In the genomic region with DNA sequence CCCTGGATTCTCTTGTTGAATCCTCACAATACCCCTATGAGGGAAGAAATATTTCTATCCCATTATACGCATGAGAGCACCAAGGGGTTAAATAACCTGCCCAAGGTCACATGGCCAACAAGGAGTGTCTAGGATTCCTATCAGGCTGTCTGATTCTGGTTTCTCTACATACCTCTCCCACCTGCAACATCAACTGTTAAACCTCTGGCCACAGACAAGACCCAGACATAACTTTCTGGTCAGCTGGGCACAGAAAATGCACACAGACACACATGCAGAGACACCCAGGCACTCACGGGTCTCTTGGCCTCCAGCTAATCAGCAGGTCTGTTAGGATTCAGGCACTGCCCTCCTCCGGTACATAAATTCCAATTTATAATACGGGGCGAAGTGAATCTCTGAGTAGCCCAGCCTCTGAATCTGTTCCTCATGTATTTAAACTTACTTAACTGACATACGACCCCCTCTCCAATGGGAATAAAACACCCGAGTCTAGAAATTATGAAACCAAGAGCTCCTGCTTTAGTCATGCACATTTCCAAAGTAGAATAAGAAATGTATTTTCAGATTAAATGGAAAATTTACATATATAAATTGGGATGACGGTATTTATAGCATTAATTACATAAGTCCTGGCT, we compare ENCODE assay signal across 10 cellular contexts. TPM values are rescaled to one million over a fixed set of nuclear protein-coding genes. Genes with fewer than 3 reads are reported as not detected.
DNase-seq lines count a peak whose midpoint lies in the region; ATAC-seq, FAIRE-seq and TF ChIP-seq lines count a peak whose summit lies in the region.
"Had no signal": no experiment of that assay in that cellular context is flagged by ENCODE, and none has a peak within 500 bp of the region (broad histone marks: within the 10 kb centered on the region; RNA-seq: fewer than 3 reads in every experiment).

No MANE protein-coding gene starts in this region.

- peak overlapping the region; percentile 68 for H3K4me3 Mint-ChIP-seq in activated T-cell treated with anti-CD3 and anti-CD28 coated beads, Interleukin-2, amount 50 U/mL, for 4 hours

- peak overlapping the region; percentile 65; the same call in 1 of the 2 replicates for H3K4me3 ChIP-seq in GM12878
- peak overlapping the region; percentile 63 to 90 for H3K4me3 ChIP-seq in tibial artery

- no peak for TF ChIP-seq CTCF in GM12878 (IDR thresholded peaks at IDR 0.05 in 2 of 3, conservative IDR thresholded peaks at IDR 0.05 in 1 of 3; ENCODE audit: control insufficient read depth in 2 of 3, extremely low read depth in 1 of 3, insufficient read depth in 1 of 3, low read depth in 3 of 3, low read length in 3 of 3)
- no peak for TF ChIP-seq CTCF in tibial artery (IDR thresholded peaks at IDR 0.05)

- H3K9ac ChIP-seq in GM12878 (ENCODE audit: control insufficient read depth, insufficient read depth, low read length): no peak overlapping the region

- H3K4me1 Mint-ChIP-seq in activated T-cell treated with anti-CD3 and anti-CD28 coated beads, Interleukin-2, amount 50 U/mL, for 4 hours (ENCODE audit: low read depth): peaks cover 19% of the 10 kb centered on the region

- 61% methylated on average over 8 of the region's 8 CpGs for WGBS in GM12878 (ENCODE audit: insufficient coverage, insufficient replicate concordance, low lambda C conversion rate, missing lambda C conversion rate)

- no peaks in the 10 kb centered on the region for H3K36me3 Mint-ChIP-seq in activated T-cell treated with anti-CD3 and anti-CD28 coated beads, Interleukin-2, amount 50 U/mL, for 4 hours (ENCODE audit: insufficient read depth)

- DNase-seq in activated T-cell treated with anti-CD3 and anti-CD28 coated beads, Interleukin-2, amount 50 U/mL, for 4 hours: no peak
- DNase-seq in activated T-cell treated with anti-CD3 and anti-CD28 coated beads for 4 hours (no peak), GM12878 (ENCODE audit: low read depth, low spot score) (no peak), kidney tubule cell (ENCODE audit: low spot score) (peak; percentile 94), tibial artery (peak in 1 of 2 donors; percentile 60), hepatic stellate cell (ENCODE audit: low spot score) (no peak), NCI-H1417 treated with DMSO at 0.1 percent for 48 hours (lab: John Stamatoyannopoulos, UW) (no peak)
- DNase-seq: effector memory CD4-positive, alpha-beta T cell; MV-4-11 had no signal

- H3K9me3 ChIP-seq in GM12878 (replicated peaks; ENCODE audit: control insufficient read depth, insufficient read depth, low read length): no peaks in the 10 kb centered on the region
- H3K9me3 ChIP-seq in tibial artery: no peaks in the 10 kb centered on the region

- in situ Hi-C loops in GM12878 (cut with MboI): no loop called here

- ATAC-seq in activated T-cell treated with anti-CD3 and anti-CD28 coated beads, Interleukin-2, amount 50 U/mL, for 4 hours: no peak
- ATAC-seq in GM12878: 0 out of 3 replicates have a peak, but pooled peaks have one; percentile 7
- ATAC-seq in GM19463 (IDR thresholded peaks at IDR 0.05; ENCODE audit: unreplicated experiment): no peak

- H3K36me3 ChIP-seq in GM12878 (ENCODE audit: control insufficient read depth in 2 of 2, insufficient read depth in 2 of 2, low read length in 1 of 2): no peaks in the 10 kb centered on the region
- H3K36me3 ChIP-seq in tibial artery: no peaks in the 10 kb centered on the region

- no peaks in the 10 kb centered on the region for H4K20me1 ChIP-seq in GM12878 (ENCODE audit: control insufficient read depth, insufficient read depth)

- TF ChIP-seq RAD21 in GM12878 (IDR thresholded peaks at IDR 0.05; ENCODE audit: insufficient read depth, low read depth, low read length): no peak

- intact Hi-C loops in GM12878 (cut with micrococcal nuclease; ENCODE audit: unreplicated experiment): no loop called here
- intact Hi-C loops in tibial artery (cut with DNase I; ENCODE audit: low total_unique reads): no loop called here

- no peak overlapping the region for H3K27ac ChIP-seq in GM12878 (ENCODE audit: control insufficient read depth, insufficient read depth)
- peak overlapping the region; percentile 85 to 98 for H3K27ac ChIP-seq in tibial artery

- H3K79me2 ChIP-seq in GM12878 (ENCODE audit: control insufficient read depth, insufficient read depth, low read length): peaks cover 9% of the 10 kb centered on the region

- H3K27me3 ChIP-seq in GM12878 (replicated peaks in 1 of 2; ENCODE audit: control insufficient read depth in 2 of 2, insufficient read depth in 2 of 2, low read length in 1 of 2) (no peaks in the 10 kb centered on the region), tibial artery (no peaks in the 10 kb centered on the region)

- CTCF ChIA-PET in GM12878 (lab: Yijun Ruan, JAX): interaction anchor here (0.8 to 3.5 kb wide), 6 partner anchors 21 to 44 kb away, joined by 3 to 15 read pairs (median 4); no protein-coding TSS in a partner anchor

- H2AFZ ChIP-seq in GM12878 (ENCODE audit: control insufficient read depth, low read depth, low read length): no peak overlapping the region

- SMC1A ChIA-PET in GM12878 (lab: Charles Lee; ENCODE audit: uncharacterized antibody, unreplicated experiment): interaction anchor here (1.0 to 7.5 kb wide), 10 partner anchors 8 to 114 kb away, joined by 3 to 88 read pairs (median 3); partner anchors contain the start of gene CCNI2

- TF ChIP-seq EP300 in GM12878 (IDR thresholded peaks at IDR 0.05; ENCODE audit: borderline replicate concordance in 1 of 2, control insufficient read depth in 1 of 2, low read depth in 2 of 2, low read length in 2 of 2): no peak

- TSS peak; percentile 75 for BruUV-seq in GM12878 (replicated peaks; lab: Mats Ljungman, UMichigan)

- H3K27me3 Mint-ChIP-seq in activated T-cell treated with anti-CD3 and anti-CD28 coated beads, Interleukin-2, amount 50 U/mL, for 4 hours (ENCODE audit: low read depth): peaks cover 9% of the 10 kb centered on the region

- POLR2A ChIA-PET in GM12878 (lab: Charles Lee): interaction anchor here (0.5 to 7.2 kb wide), 3 partner anchors 23 to 86 kb away, joined by 3 to 56 read pairs (median 3); no protein-coding TSS in a partner anchor

- H3K4me1 ChIP-seq in GM12878 (ENCODE audit: control insufficient read depth, insufficient read depth, low read length): peaks cover 7% of the 10 kb centered on the region
- peaks cover 0 to 70% (median 55%) of the 10 kb centered on the region in 4 donors for H3K4me1 ChIP-seq in tibial artery

- RAD21 ChIA-PET in GM12878 (lab: Charles Lee; ENCODE audit: unreplicated experiment): interaction anchor here (0.7 to 2.0 kb wide), 3 partner anchors 44 to 249 kb away, joined by 3 to 10 read pairs (median 6); no protein-coding TSS in a partner anchor

- peak overlapping the region; percentile 90 for H3K4me2 ChIP-seq in GM12878 (ENCODE audit: control insufficient read depth, insufficient read depth)

- no peaks in the 10 kb centered on the region for H3K9me3 Mint-ChIP-seq in activated T-cell treated with anti-CD3 and anti-CD28 coated beads, Interleukin-2, amount 50 U/mL, for 4 hours

- no peak for FAIRE-seq in GM12878 (lab: Jason Lieb, UNC)

- TF ChIP-seq POLR2A in GM12878 (IDR thresholded peaks at IDR 0.05; ENCODE audit: low read depth, low read length): no peak

RNA-seq across cellular contexts. Expression of gene SEPTIN8, which starts 1.5 kb away (rescaled TPM):
- 10 to 100 TPM; 12.8 to 18.2 (median 13.7) TPM for total RNA-seq in activated T-cell treated with anti-CD3 and anti-CD28 coated beads, Interleukin-2, amount 50 U/mL, for 4 hours
- 67.8 and 78.8 TPM in 2 replicates for total RNA-seq in GM12878 (2013; cell fraction: nucleolus; rRNA removed)
- total RNA-seq in GM12878 (2014; rRNA removed) (31.0 and 35.7 TPM in 2 replicates), GM12878 (2014; rRNA removed; fragmentation: Illumina TruSeq; extraction: Trizol) (26.5 and 27.8 TPM in 2 replicates), GM12878 (2021) (39.0 and 42.0 TPM in 2 replicates)
- polyA plus RNA-seq in GM12878 (2011; ENCODE audit: low read depth): 15.1 TPM
- polyA plus RNA-seq in GM12878 (2011; rRNA removed) (82.7 and 96.1 TPM in 2 replicates), GM12878 (2014; fragmentation: Illumina TruSeq; extraction: Trizol) (40.2 and 40.7 TPM in 2 replicates), GM12878 (2014; fragmentation: Nextera tagmentation; extraction: Ambion mirVana) (1 to 10 TPM; 6.1 to 7.6 TPM), GM12878 (2014; rRNA removed) (33.2 and 34.7 TPM in 2 replicates), GM12878 (2016; fragmentation: Nextera tagmentation; extraction: Ambion mirVana) (10 to 100 TPM; 21.8 to 21.9 TPM)
- 74.2 and 76.3 TPM in 2 replicates for polyA plus RNA-seq in GM12878 (2011; cell fraction: cytosol; rRNA removed)
- 197 and 245 TPM in 2 replicates for polyA plus RNA-seq in GM12878 (2011; cell fraction: nucleus; rRNA removed)
- 21.8 and 26.7 TPM in 2 replicates for polyA plus RNA-seq in GM12878 (2012)
- polyA minus RNA-seq in GM12878 (2011; rRNA and poly(A)+ RNA removed): 59.2 and 75.0 TPM in 2 replicates
- polyA minus RNA-seq in GM12878 (2011; cell fraction: cytosol; rRNA and poly(A)+ RNA removed): 23.0 and 24.1 TPM in 2 replicates
- 45.3 and 49.8 TPM in 2 replicates for polyA minus RNA-seq in GM12878 (2011; cell fraction: nucleus; rRNA and poly(A)+ RNA removed)

RNA-seq across cellular contexts. Expression of gene CCNI2, which starts 28.3 kb away (rescaled TPM):
- 1 to 10 TPM; 5.2 to 7.7 (median 7.4) TPM for total RNA-seq in activated T-cell treated with anti-CD3 and anti-CD28 coated beads, Interleukin-2, amount 50 U/mL, for 4 hours
- total RNA-seq in GM12878 (2013; cell fraction: nucleolus; rRNA removed): 49.3 and 50.2 TPM in 2 replicates
- 3.4 and 4.4 TPM in 2 replicates for total RNA-seq in GM12878 (2014; rRNA removed)
- total RNA-seq in GM12878 (2014; rRNA removed; fragmentation: Illumina TruSeq; extraction: Trizol): 2.2 and 3.1 TPM in 2 replicates
- 3.4 and 4.8 TPM in 2 replicates for total RNA-seq in GM12878 (2021)
- polyA plus RNA-seq in GM12878 (2011; ENCODE audit: low read depth): 7.3 TPM
- polyA plus RNA-seq in GM12878 (2011; rRNA removed): 1.8 and 2.2 TPM in 2 replicates
- polyA plus RNA-seq in GM12878 (2011; cell fraction: cytosol; rRNA removed): 1.3 and 1.4 TPM in 2 replicates
- polyA plus RNA-seq in GM12878 (2011; cell fraction: nucleus; rRNA removed): 5.0 and 10.1 TPM in 2 replicates
- 5.1 and 11.5 TPM in 2 replicates for polyA plus RNA-seq in GM12878 (2012)
- polyA plus RNA-seq in GM12878 (2014; fragmentation: Illumina TruSeq; extraction: Trizol): 0.97 and 2.9 TPM in 2 replicates
- 1 to 10 TPM; 3.1 to 8.0 TPM for polyA plus RNA-seq in GM12878 (2014; fragmentation: Nextera tagmentation; extraction: Ambion mirVana)
- polyA plus RNA-seq in GM12878 (2014; rRNA removed): 2.9 and 4.6 TPM in 2 replicates
- polyA plus RNA-seq in GM12878 (2016; fragmentation: Nextera tagmentation; extraction: Ambion mirVana): 1 to 10 TPM; 2.7 to 3.6 TPM
- polyA minus RNA-seq in GM12878 (2011; rRNA and poly(A)+ RNA removed): 1.8 and 3.7 TPM in 2 replicates
- 0.67 TPM in 1 of 2 replicates, not detected in the other for polyA minus RNA-seq in GM12878 (2011; cell fraction: cytosol; rRNA and poly(A)+ RNA removed)
- 5.2 and 7.3 TPM in 2 replicates for polyA minus RNA-seq in GM12878 (2011; cell fraction: nucleus; rRNA and poly(A)+ RNA removed)

RNA-seq across cellular contexts. Expression of gene SOWAHA, which starts 37.5 kb away (rescaled TPM):
- total RNA-seq in activated T-cell treated with anti-CD3 and anti-CD28 coated beads, Interleukin-2, amount 50 U/mL, for 4 hours: under 1 TPM in 1 of 3 donors, not detected in 2; 0.05 TPM
- total RNA-seq in GM12878 (2013; cell fraction: nucleolus; rRNA removed): 0.22 and 0.35 TPM in 2 replicates
- total RNA-seq in GM12878 (2014; rRNA removed) (0.05 TPM in 1 of 2 replicates, not detected in the other), GM12878 (2014; rRNA removed; fragmentation: Illumina TruSeq; extraction: Trizol) (0.04 TPM in 1 of 2 replicates, not detected in the other), GM12878 (2021) (0.10 TPM in 1 of 2 replicates, not detected in the other)
- not detected for polyA plus RNA-seq in GM12878 (2011; ENCODE audit: low read depth)
- polyA plus RNA-seq in GM12878 (2011; rRNA removed) (0.37 TPM in 2 replicates), GM12878 (2014; fragmentation: Illumina TruSeq; extraction: Trizol) (0.04 and 0.10 TPM in 2 replicates), GM12878 (2014; fragmentation: Nextera tagmentation; extraction: Ambion mirVana) (under 1 TPM in 1 of 2 experiments, not detected in 1; 0.02 TPM), GM12878 (2014; rRNA removed) (0.05 TPM in 1 of 2 replicates, not detected in the other), GM12878 (2016; fragmentation: Nextera tagmentation; extraction: Ambion mirVana) (not detected)
- 0.33 and 0.48 TPM in 2 replicates for polyA plus RNA-seq in GM12878 (2011; cell fraction: cytosol; rRNA removed)
- polyA plus RNA-seq in GM12878 (2011; cell fraction: nucleus; rRNA removed): 0.34 and 0.63 TPM in 2 replicates
- 0.04 and 0.13 TPM in 2 replicates for polyA plus RNA-seq in GM12878 (2012)
- 0.07 and 0.21 TPM in 2 replicates for polyA minus RNA-seq in GM12878 (2011; rRNA and poly(A)+ RNA removed)
- polyA minus RNA-seq in GM12878 (2011; cell fraction: cytosol; rRNA and poly(A)+ RNA removed): not detected in 2 replicates
- 0.19 and 0.36 TPM in 2 replicates for polyA minus RNA-seq in GM12878 (2011; cell fraction: nucleus; rRNA and poly(A)+ RNA removed)

RNA-seq across cellular contexts. Expression of gene KIF3A, which starts 38.2 kb away (rescaled TPM):
- 10 to 100 TPM in 2 of 3 donors, 1 to 10 TPM in 1; 9.4 to 12.9 (median 10.3) TPM for total RNA-seq in activated T-cell treated with anti-CD3 and anti-CD28 coated beads, Interleukin-2, amount 50 U/mL, for 4 hours
- total RNA-seq in GM12878 (2013; cell fraction: nucleolus; rRNA removed): 119 and 135 TPM in 2 replicates
- total RNA-seq in GM12878 (2014; rRNA removed) (3.8 and 4.6 TPM in 2 replicates), GM12878 (2014; rRNA removed; fragmentation: Illumina TruSeq; extraction: Trizol) (12.3 and 14.9 TPM in 2 replicates), GM12878 (2021) (8.7 and 9.3 TPM in 2 replicates)
- polyA plus RNA-seq in GM12878 (2011; ENCODE audit: low read depth): 6.0 TPM
- polyA plus RNA-seq in GM12878 (2011; rRNA removed) (36.5 and 65.9 TPM in 2 replicates), GM12878 (2014; fragmentation: Illumina TruSeq; extraction: Trizol) (10.7 and 14.1 TPM in 2 replicates), GM12878 (2014; fragmentation: Nextera tagmentation; extraction: Ambion mirVana) (1 to 10 TPM; 2.7 to 3.0 TPM), GM12878 (2014; rRNA removed) (4.7 and 6.7 TPM in 2 replicates), GM12878 (2016; fragmentation: Nextera tagmentation; extraction: Ambion mirVana) (10 to 100 TPM; 11.5 to 12.1 TPM)
- 7.9 and 8.7 TPM in 2 replicates for polyA plus RNA-seq in GM12878 (2011; cell fraction: cytosol; rRNA removed)
- polyA plus RNA-seq in GM12878 (2011; cell fraction: nucleus; rRNA removed): 26.7 and 28.1 TPM in 2 replicates
- 6.3 and 8.3 TPM in 2 replicates for polyA plus RNA-seq in GM12878 (2012)
- polyA minus RNA-seq in GM12878 (2011; rRNA and poly(A)+ RNA removed): 17.3 and 27.5 TPM in 2 replicates
- 9.1 and 10.0 TPM in 2 replicates for polyA minus RNA-seq in GM12878 (2011; cell fraction: cytosol; rRNA and poly(A)+ RNA removed)
- 15.4 and 18.8 TPM in 2 replicates for polyA minus RNA-seq in GM12878 (2011; cell fraction: nucleus; rRNA and poly(A)+ RNA removed)

RNA-seq across cellular contexts. Expression of gene SHROOM1, which starts 54.9 kb away (rescaled TPM):
- 1 to 10 TPM in 1 of 3 donors, under 1 TPM in 2; 0.79 to 1.4 (median 0.83) TPM for total RNA-seq in activated T-cell treated with anti-CD3 and anti-CD28 coated beads, Interleukin-2, amount 50 U/mL, for 4 hours
- 6.1 and 11.9 TPM in 2 replicates for total RNA-seq in GM12878 (2013; cell fraction: nucleolus; rRNA removed)
- total RNA-seq in GM12878 (2014; rRNA removed) (2.2 and 3.2 TPM in 2 replicates), GM12878 (2014; rRNA removed; fragmentation: Illumina TruSeq; extraction: Trizol) (0.94 and 1.3 TPM in 2 replicates), GM12878 (2021) (3.2 TPM in 2 replicates)
- 0.83 TPM for polyA plus RNA-seq in GM12878 (2011; ENCODE audit: low read depth)
- polyA plus RNA-seq in GM12878 (2011; rRNA removed) (3.2 and 3.5 TPM in 2 replicates), GM12878 (2014; fragmentation: Illumina TruSeq; extraction: Trizol) (0.52 and 1.7 TPM in 2 replicates), GM12878 (2014; fragmentation: Nextera tagmentation; extraction: Ambion mirVana) (under 1 TPM; 0.05 to 0.31 TPM), GM12878 (2014; rRNA removed) (2.8 and 3.9 TPM in 2 replicates), GM12878 (2016; fragmentation: Nextera tagmentation; extraction: Ambion mirVana) (under 1 TPM; 0.82 to 0.83 TPM)
- polyA plus RNA-seq in GM12878 (2011; cell fraction: cytosol; rRNA removed): 2.5 and 3.9 TPM in 2 replicates
- 12.5 and 15.7 TPM in 2 replicates for polyA plus RNA-seq in GM12878 (2011; cell fraction: nucleus; rRNA removed)
- polyA plus RNA-seq in GM12878 (2012): 3.0 and 3.9 TPM in 2 replicates
- 2.8 and 7.9 TPM in 2 replicates for polyA minus RNA-seq in GM12878 (2011; rRNA and poly(A)+ RNA removed)
- 0.80 and 2.1 TPM in 2 replicates for polyA minus RNA-seq in GM12878 (2011; cell fraction: cytosol; rRNA and poly(A)+ RNA removed)
- polyA minus RNA-seq in GM12878 (2011; cell fraction: nucleus; rRNA and poly(A)+ RNA removed): 4.2 and 5.3 TPM in 2 replicates
